ENCODE assay signal across 12 cellular contexts in the genomic region with DNA sequence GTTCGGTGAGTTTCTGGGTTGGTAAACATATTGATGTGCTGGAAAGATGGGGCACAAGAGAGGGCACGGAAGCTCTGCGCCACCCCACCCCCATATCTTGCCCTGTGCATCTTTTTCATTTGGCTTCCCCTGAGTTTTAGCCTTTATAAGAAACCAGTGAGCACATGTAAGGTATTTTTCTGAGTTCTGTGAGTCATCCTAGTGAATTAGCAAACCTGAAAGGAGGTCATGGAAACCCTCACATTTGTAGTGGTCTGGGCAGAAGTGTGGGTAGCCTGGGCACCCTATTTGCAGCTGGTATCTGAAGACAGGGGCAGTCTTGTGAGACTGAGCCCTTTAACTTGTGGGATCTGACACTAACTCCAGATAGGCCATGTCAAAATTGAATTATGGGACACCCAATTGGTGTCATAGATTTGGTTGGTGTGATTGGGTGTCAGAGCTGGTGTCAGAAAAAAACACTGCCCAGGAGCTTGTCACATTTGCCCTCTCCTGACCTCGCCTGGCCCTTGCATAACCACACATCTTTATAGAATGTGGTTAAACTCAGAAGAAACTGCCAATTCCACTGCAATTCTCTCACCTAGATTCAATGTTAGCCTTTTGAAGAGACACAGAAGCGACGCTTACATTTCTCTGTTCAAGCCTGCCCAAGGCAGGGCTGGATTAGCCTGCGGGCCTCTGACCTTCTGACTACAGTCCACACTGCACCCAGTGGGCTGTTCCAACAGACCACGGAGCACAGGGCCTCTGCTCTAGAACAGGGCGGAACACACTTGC. TPM values are rescaled to one million over a fixed set of nuclear protein-coding genes. Genes with fewer than 3 reads are reported as not detected.
A peak's percentile ranks its signal among the peaks of the same experiment; 100 is the strongest.
DNase-seq lines count a peak whose midpoint lies in the region; ATAC-seq and TF ChIP-seq lines count a peak whose summit lies in the region.
"Had no signal": no experiment of that assay in that cellular context is flagged by ENCODE, and none has a peak within 500 bp of the region (broad histone marks: within the 10 kb centered on the region; RNA-seq: fewer than 3 reads in every experiment).

No MANE protein-coding gene starts in this region.

- peak; percentile 69 for DNase-seq in activated CD4-positive, CD25-positive, alpha-beta regulatory T cell treated with anti-CD3 and anti-CD28 coated beads, Interleukin-2, amount 50 U/mL, for 72 hours
- DNase-seq in effector memory CD4-positive, alpha-beta T cell, result peak; percentile 11 to 45 (median 38)
- DNase-seq in stimulated activated CD8-positive, alpha-beta memory T cell treated with anti-CD3 and anti-CD28 coated beads, Interleukin-15, amount 100 ng/mL, for 48 hours (ENCODE audit: low read depth in 2 of 2), result peak; percentile 53 to 68
- DNase-seq in HFFc6 (no peak), NCI-H69 (lab: John Stamatoyannopoulos, UW) (no peak), SHP77 treated with DMSO at 0.1 percent for 48 hours (lab: John Stamatoyannopoulos, UW) (no peak)
- DNase-seq: left colon, NCI-H2081 treated with DMSO at 0.1 percent for 48 hours had no signal

- H3K27me3 Mint-ChIP-seq in HFFc6 (ENCODE audit: insufficient read depth), result peaks cover 11% of the 10 kb centered on the region

- no peaks in the 10 kb centered on the region for H3K36me3 Mint-ChIP-seq in HFFc6 (ENCODE audit: low read depth)

- H3K27ac Mint-ChIP-seq in HFFc6, result no peak overlapping the region

- no peaks in the 10 kb centered on the region for H3K9me3 ChIP-seq in effector memory CD4-positive, alpha-beta T cell (ENCODE audit: control insufficient read depth, low read length)
- H3K9me3 ChIP-seq: ascending aorta, suprapubic skin had no signal

- H3K27me3 ChIP-seq in effector memory CD4-positive, alpha-beta T cell (replicated peaks; ENCODE audit: control insufficient read depth, insufficient read depth, low read length, poor library complexity, severe bottlenecking), result no peaks in the 10 kb centered on the region
- H3K27me3 ChIP-seq: ascending aorta, suprapubic skin had no signal

- no peaks in the 10 kb centered on the region for H3K9me3 Mint-ChIP-seq in HFFc6

- H3K4me3 ChIP-seq in effector memory CD4-positive, alpha-beta T cell (ENCODE audit: insufficient read depth, low read depth, low read length, poor library complexity, severe bottlenecking), result peak overlapping the region; percentile 26
- H3K4me3 ChIP-seq: ascending aorta, suprapubic skin had no signal

- H3K4me3 Mint-ChIP-seq in HFFc6, result no peak overlapping the region

- H3K27ac ChIP-seq in effector memory CD4-positive, alpha-beta T cell (ENCODE audit: insufficient read depth, low read length, poor library complexity, severe bottlenecking), result peak overlapping the region; percentile 65
- H3K27ac ChIP-seq: ascending aorta, suprapubic skin had no signal

- no peaks in the 10 kb centered on the region for H3K4me1 Mint-ChIP-seq in HFFc6 (ENCODE audit: low read depth)

- no peaks in the 10 kb centered on the region for H3K36me3 ChIP-seq in effector memory CD4-positive, alpha-beta T cell (ENCODE audit: control insufficient read depth, insufficient read depth, low read length)
- H3K36me3 ChIP-seq: ascending aorta, suprapubic skin had no signal

- peaks cover 24% of the 10 kb centered on the region for H3K4me1 ChIP-seq in effector memory CD4-positive, alpha-beta T cell (ENCODE audit: control insufficient read depth, insufficient read depth, low read length, poor library complexity, severe bottlenecking)

- ATAC-seq in HG02642 (IDR thresholded peaks at IDR 0.05; ENCODE audit: poor library complexity, unreplicated experiment) (peak; percentile 42), GM21576 (IDR thresholded peaks at IDR 0.05; ENCODE audit: unreplicated experiment) (no peak)
- ATAC-seq: left colon had no signal

- TF ChIP-seq CTCF in HFFc6 (IDR thresholded peaks at IDR 0.05), result no peak

RNA-seq across cellular contexts. Expression of a gene that starts 12.0 kb away (rescaled TPM):
- 10 to 100 TPM in 1 of 6 experiments, 1 to 10 TPM in 5; 6.5 to 10.1 (median 9.1) TPM for total RNA-seq in HFFc6 (2021; fragmentation: NEBNext Ultra II Directional; extraction: Animal tissue kit (Norgen Biotek cat#: 25700))

RNA-seq across cellular contexts. Expression of a gene that starts 51.2 kb away (rescaled TPM):
- 10 to 100 TPM; 45.5 to 57.5 (median 50.2) TPM for total RNA-seq in HFFc6 (2021; fragmentation: NEBNext Ultra II Directional; extraction: Animal tissue kit (Norgen Biotek cat#: 25700))

Comparison
In these comparisons a context has a peak if more than half of its experiments do, and no peak if none do; other contexts are left out.
1. DNase-seq: peak in activated CD4-positive, CD25-positive, alpha-beta regulatory T cell treated with anti-CD3 and anti-CD28 coated beads, Interleukin-2, amount 50 U/mL, for 72 hours (single experiment), effector memory CD4-positive, alpha-beta T cell (3 of 3) and stimulated activated CD8-positive, alpha-beta memory T cell treated with anti-CD3 and anti-CD28 coated beads, Interleukin-15, amount 100 ng/mL, for 48 hours (2 of 2); none in HFFc6 (single experiment), NCI-H69 (single experiment) and SHP77 treated with DMSO at 0.1 percent for 48 hours (single experiment).